18 cellular contexts compared by ENCODE assay signal in the genomic region with DNA sequence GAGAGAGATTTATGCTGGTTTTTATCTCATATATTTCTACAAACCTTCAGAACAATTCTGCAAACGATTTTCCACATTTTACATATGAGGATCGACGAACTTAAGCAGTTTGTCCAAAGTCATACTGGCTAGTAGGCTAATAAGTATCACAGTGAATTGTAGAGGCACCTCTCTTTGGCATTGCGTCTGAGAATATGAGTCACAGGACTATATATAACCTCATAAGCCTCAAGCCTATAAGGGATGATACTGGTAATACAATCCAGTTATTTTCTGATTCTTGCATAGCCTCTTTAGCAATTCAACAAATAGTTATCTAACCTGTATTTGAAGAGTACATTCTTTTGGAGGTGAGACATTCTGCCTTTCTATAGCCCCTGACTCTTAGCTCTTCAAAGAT.
DNase-seq lines count a peak whose midpoint lies in the region; ATAC-seq, FAIRE-seq and TF ChIP-seq lines count a peak whose summit lies in the region.
"Had no signal": no experiment of that assay in that cellular context is flagged by ENCODE, and none has a peak within 500 bp of the region (broad histone marks: within the 10 kb centered on the region; RNA-seq: fewer than 3 reads in every experiment).

No MANE protein-coding gene starts in this region.

- no peak for FAIRE-seq in urothelium cell line (lab: Jason Lieb, UNC)
- FAIRE-seq: GM12878 had no signal

- H3K27ac Mint-ChIP-seq in Calu3 (ENCODE audit: unreplicated experiment) = no peak overlapping the region
- H3K27ac Mint-ChIP-seq in Caco-2 (ENCODE audit: unreplicated experiment) = no peak overlapping the region
- H3K27ac Mint-ChIP-seq: CD4-positive, CD25-positive, alpha-beta regulatory T cell had no signal

- no peak overlapping the region for H2AK5ac ChIP-seq in mesenchymal stem cell (ENCODE audit: low read length, severe bottlenecking)

- H3K4me3 ChIP-seq in mesenchymal stem cell (ENCODE audit: insufficient read depth in 1 of 2, low read depth in 1 of 2, low read length in 2 of 2) (no peak overlapping the region), Caco-2 (ENCODE audit: low read depth, low read length) (no peak overlapping the region)
- H3K4me3 ChIP-seq: GM12878, MG63 had no signal

- intact Hi-C loops in left ventricle myocardium superior (cut with micrococcal nuclease) (no loop called here), cardiac septum (cut with DNase I) (no loop called here), Calu3 (cut with micrococcal nuclease; ENCODE audit: unreplicated experiment) (no loop called here), Caco-2 (cut with micrococcal nuclease; ENCODE audit: unreplicated experiment) (no loop called here)

- no peak overlapping the region for H3K27ac ChIP-seq in mesenchymal stem cell (ENCODE audit: low read length, poor library complexity, severe bottlenecking)

- TF ChIP-seq CTCF in Calu3 (IDR thresholded peaks at IDR 0.05; ENCODE audit: unreplicated experiment) (no peak), Caco-2 (IDR thresholded peaks at IDR 0.05; ENCODE audit: insufficient read depth in 1 of 2, low read depth in 1 of 2, low read length in 1 of 2, severe bottlenecking in 1 of 2, unreplicated experiment in 1 of 2) (no peak)

- no peak overlapping the region for H3K4ac ChIP-seq in mesenchymal stem cell (ENCODE audit: low read depth in 1 of 2, low read length in 2 of 2)

- H3K36me3 ChIP-seq in mesenchymal stem cell (ENCODE audit: control insufficient read depth in 1 of 2, insufficient read depth in 2 of 2, low read depth in 1 of 2, low read length in 2 of 2) (no peaks in the 10 kb centered on the region), Caco-2 (ENCODE audit: control insufficient read depth, insufficient read depth, low read length) (no peaks in the 10 kb centered on the region)
- H3K36me3 ChIP-seq: MG63 had no signal

- no peak overlapping the region for H3K23ac ChIP-seq in mesenchymal stem cell (ENCODE audit: low read length in 2 of 2)

- H3K9me3 ChIP-seq in mesenchymal stem cell (ENCODE audit: control insufficient read depth, low read length) = peaks cover 8% of the 10 kb centered on the region
- H3K9me3 ChIP-seq in Caco-2 = 0 out of 2 replicates have a peak, but pooled peaks cover 3% of the 10 kb centered on the region
- H3K9me3 ChIP-seq: MG63 had no signal

- H3K14ac ChIP-seq in mesenchymal stem cell (ENCODE audit: low read length in 2 of 2) = no peak overlapping the region

- H3K36me3 Mint-ChIP-seq in Calu3 (ENCODE audit: insufficient read depth, unreplicated experiment) (no peaks in the 10 kb centered on the region), Caco-2 (ENCODE audit: insufficient read depth, unreplicated experiment) (no peaks in the 10 kb centered on the region)
- H3K36me3 Mint-ChIP-seq: CD4-positive, CD25-positive, alpha-beta regulatory T cell had no signal

- H2BK120ac ChIP-seq in mesenchymal stem cell (ENCODE audit: low read depth, low read length) = no peak overlapping the region

- POLR2A ChIA-PET in Caco-2 (lab: Charles Lee) = no interaction called here

- BruUV-seq in Calu3 (replicated peaks; lab: Mats Ljungman, UMichigan) (no TSS peak), Caco-2 (replicated peaks; lab: Mats Ljungman, UMichigan) (no TSS peak)

- no peak overlapping the region for H2BK15ac ChIP-seq in mesenchymal stem cell (ENCODE audit: low read depth, poor library complexity, severe bottlenecking)

- CTCF ChIA-PET in Calu3 (lab: Charles Lee) = no interaction called here
- CTCF ChIA-PET in Caco-2 (lab: Charles Lee) = no interaction called here

- H3K9ac ChIP-seq in mesenchymal stem cell (ENCODE audit: low read length) = no peak overlapping the region

- no peak overlapping the region for H4K8ac ChIP-seq in mesenchymal stem cell (ENCODE audit: low read length)

- no peak overlapping the region for H3K4me2 ChIP-seq in mesenchymal stem cell (ENCODE audit: low read length, poor library complexity, severe bottlenecking)

- ATAC-seq in left ventricle myocardium superior = peak; percentile 87
- ATAC-seq: GM12878, Panc1 had no signal

- H3K18ac ChIP-seq in mesenchymal stem cell (ENCODE audit: low read depth in 1 of 2, low read length in 2 of 2) = no peak overlapping the region

- H2BK12ac ChIP-seq in mesenchymal stem cell (ENCODE audit: low read length in 2 of 2) = no peak overlapping the region

- H3K4me1 ChIP-seq in mesenchymal stem cell (ENCODE audit: control insufficient read depth, insufficient read depth, low read depth, low read length) (no peaks in the 10 kb centered on the region), Caco-2 (no peaks in the 10 kb centered on the region)

- DNase-seq in left ventricle myocardium superior (no peak), cardiac septum (ENCODE audit: low spot score) (no peak), amniotic epithelial cell (ENCODE audit: low read depth) (peak; percentile 29), mesenchymal stem cell (peak; percentile 1), urothelium cell line (ENCODE audit: low spot score) (peak; percentile 8), T-helper 2 cell (no peak), Calu3 (no peak), Caco-2 (no peak)
- DNase-seq: CD4-positive, CD25-positive, alpha-beta regulatory T cell; COR-L47; DND-41; H7; Kasumi-1; MG63; NCI-H1417; NCI-H1930 had no signal

- no peak overlapping the region for H2BK5ac ChIP-seq in mesenchymal stem cell (ENCODE audit: low read depth, low read length, poor library complexity, severe bottlenecking)

- no peak overlapping the region for H2AFZ ChIP-seq in mesenchymal stem cell (ENCODE audit: low read depth, low read length)

- peaks cover 5% of the 10 kb centered on the region for H3K9me3 Mint-ChIP-seq in Calu3 (ENCODE audit: low read depth, unreplicated experiment)
- peaks cover 13% of the 10 kb centered on the region for H3K9me3 Mint-ChIP-seq in Caco-2 (ENCODE audit: unreplicated experiment)

- H3K4me1 Mint-ChIP-seq in Calu3 (ENCODE audit: low read depth, unreplicated experiment) (no peaks in the 10 kb centered on the region), Caco-2 (ENCODE audit: low read depth, unreplicated experiment) (no peaks in the 10 kb centered on the region)
- H3K4me1 Mint-ChIP-seq: CD4-positive, CD25-positive, alpha-beta regulatory T cell had no signal

- 80% methylated on average over 2 of the region's 4 CpGs for WGBS in mesenchymal stem cell

- H3K4me3 Mint-ChIP-seq in Calu3 (ENCODE audit: low read depth, unreplicated experiment) (no peak overlapping the region), Caco-2 (ENCODE audit: unreplicated experiment) (no peak overlapping the region)
- H3K4me3 Mint-ChIP-seq: CD4-positive, CD25-positive, alpha-beta regulatory T cell had no signal

- H3K27me3 ChIP-seq in mesenchymal stem cell (ENCODE audit: control insufficient read depth in 1 of 2, insufficient read depth in 1 of 2, low read length in 2 of 2) (no peaks in the 10 kb centered on the region), Caco-2 (replicated peaks; ENCODE audit: control insufficient read depth, insufficient read depth, low read length) (no peaks in the 10 kb centered on the region)
- H3K27me3 ChIP-seq: MG63 had no signal

- H4K91ac ChIP-seq in mesenchymal stem cell (ENCODE audit: low read length) = no peak overlapping the region

- no peaks in the 10 kb centered on the region for H3K79me1 ChIP-seq in mesenchymal stem cell (replicated peaks; ENCODE audit: low read length, poor library complexity, severe bottlenecking)

- H3K27me3 Mint-ChIP-seq in Calu3 (ENCODE audit: unreplicated experiment) = no peaks in the 10 kb centered on the region
- H3K27me3 Mint-ChIP-seq in Caco-2 (ENCODE audit: insufficient read depth, unreplicated experiment) = peaks cover 8% of the 10 kb centered on the region
- H3K27me3 Mint-ChIP-seq: CD4-positive, CD25-positive, alpha-beta regulatory T cell had no signal

Comparison
In these comparisons a context has a peak if more than half of its experiments do, and no peak if none do; other contexts are left out.
1. DNase-seq: peak in amniotic epithelial cell (single experiment), mesenchymal stem cell (single experiment) and urothelium cell line (single experiment); none in left ventricle myocardium superior (single experiment), cardiac septum (single experiment), T-helper 2 cell (0 of 5), Calu3 (single experiment) and Caco-2 (0 of 2).